Comparison of ENCODE assay signal across 10 cellular contexts in genomic region chr21:44765231-44766013, GRCh38. TPM values are rescaled to one million over a fixed set of nuclear protein-coding genes. Genes with fewer than 3 reads are reported as not detected.
DNase-seq lines count a peak whose midpoint lies in the region; ATAC-seq and TF ChIP-seq lines count a peak whose summit lies in the region.
"Had no signal": no experiment of that assay in that cellular context is flagged by ENCODE, and none has a peak within 500 bp of the region (broad histone marks: within the 10 kb centered on the region; RNA-seq: fewer than 3 reads in every experiment).

No MANE protein-coding gene starts in this region.

- TF ChIP-seq POLR2A in testis (IDR thresholded peaks at IDR 0.05), result no peak

- H3K4me3 Mint-ChIP-seq in activated naive CD8-positive, alpha-beta T cell treated with anti-CD3 and anti-CD28 coated beads, Interleukin-2, amount 50 U/mL, for 24 hours, result no peak overlapping the region
- no peak overlapping the region for H3K4me3 Mint-ChIP-seq in osteocyte (ENCODE audit: unreplicated experiment)

- H3K27me3 ChIP-seq in testis, result no peaks in the 10 kb centered on the region
- H3K27me3 ChIP-seq: cardiac muscle cell had no signal

- H3K4me1 ChIP-seq in testis, result peaks cover 3% of the 10 kb centered on the region

- H3K27ac ChIP-seq in testis, result no peak overlapping the region
- H3K27ac ChIP-seq: cardiac muscle cell had no signal

- intact Hi-C loops in testis (cut with DNase I; ENCODE audit: low total_unique reads), result no loop called here

- H3K4me1 Mint-ChIP-seq in activated naive CD8-positive, alpha-beta T cell treated with anti-CD3 and anti-CD28 coated beads, Interleukin-2, amount 50 U/mL, for 24 hours, result peaks cover 16% of the 10 kb centered on the region
- H3K4me1 Mint-ChIP-seq in osteocyte (ENCODE audit: unreplicated experiment), result peaks cover 7% of the 10 kb centered on the region

- no peak for DNase-seq in activated CD4-positive, CD25-positive, alpha-beta regulatory T cell treated with anti-CD3 and anti-CD28 coated beads, Interleukin-2, amount 50 U/mL, for 72 hours
- DNase-seq in OCI-M1 (lab: John Stamatoyannopoulos, UW), result peak; percentile 88
- no peak for DNase-seq in activated naive CD8-positive, alpha-beta T cell treated with anti-CD3 and anti-CD28 coated beads, Interleukin-2, amount 50 U/mL, for 24 hours
- peak; percentile 66 for DNase-seq in osteocyte (ENCODE audit: extremely low spot score, unreplicated experiment)
- DNase-seq in testis, result no peak
- DNase-seq in stimulated activated CD4-positive, alpha-beta T cell treated with anti-CD3 and anti-CD28 coated beads, Interleukin-2, amount 100 ng/mL, for 24 hours, result no peak

- no peak overlapping the region for H3K27ac Mint-ChIP-seq in activated naive CD8-positive, alpha-beta T cell treated with anti-CD3 and anti-CD28 coated beads, Interleukin-2, amount 50 U/mL, for 24 hours
- no peak overlapping the region for H3K27ac Mint-ChIP-seq in osteocyte (ENCODE audit: unreplicated experiment)

- no peaks in the 10 kb centered on the region for H3K27me3 Mint-ChIP-seq in activated naive CD8-positive, alpha-beta T cell treated with anti-CD3 and anti-CD28 coated beads, Interleukin-2, amount 50 U/mL, for 24 hours
- H3K27me3 Mint-ChIP-seq in osteocyte (ENCODE audit: unreplicated experiment), result no peaks in the 10 kb centered on the region

- no peak for TF ChIP-seq CTCF in osteocyte (IDR thresholded peaks at IDR 0.05)
- no peak for TF ChIP-seq CTCF in testis (IDR thresholded peaks at IDR 0.05)

- peaks cover 14% of the 10 kb centered on the region for H3K36me3 Mint-ChIP-seq in activated naive CD8-positive, alpha-beta T cell treated with anti-CD3 and anti-CD28 coated beads, Interleukin-2, amount 50 U/mL, for 24 hours (ENCODE audit: low read depth)
- peaks cover 19% of the 10 kb centered on the region for H3K36me3 Mint-ChIP-seq in osteocyte (ENCODE audit: unreplicated experiment)

- 38 to 54% methylated on average over 9 to 12 of the region's 12 CpGs for WGBS in testis, 2 donors

- no peaks in the 10 kb centered on the region for H3K9me3 ChIP-seq in testis

- H3K36me3 ChIP-seq in testis (ENCODE audit: low read depth, missing control alignments), result no peaks in the 10 kb centered on the region

- no peaks in the 10 kb centered on the region for H3K9me3 Mint-ChIP-seq in activated naive CD8-positive, alpha-beta T cell treated with anti-CD3 and anti-CD28 coated beads, Interleukin-2, amount 50 U/mL, for 24 hours
- H3K9me3 Mint-ChIP-seq in osteocyte (ENCODE audit: unreplicated experiment), result no peaks in the 10 kb centered on the region

- peak; percentile 27 to 65 for ATAC-seq in activated CD4-positive, CD25-positive, alpha-beta regulatory T cell treated with anti-CD3 and anti-CD28 coated beads, Interleukin-2, amount 50 U/mL, for 24 hours
- peak; percentile 47 for ATAC-seq in activated naive CD8-positive, alpha-beta T cell treated with anti-CD3 and anti-CD28 coated beads, Interleukin-2, amount 50 U/mL, for 24 hours
- ATAC-seq in GM18861 (IDR thresholded peaks at IDR 0.05; ENCODE audit: unreplicated experiment), result no peak

- no peak overlapping the region for H3K4me3 ChIP-seq in testis
- H3K4me3 ChIP-seq: cardiac muscle cell had no signal

RNA-seq across cellular contexts. Expression of gene UBE2G2, which starts 36.2 kb away (rescaled TPM):
- total RNA-seq in osteocyte, result 74.7 and 78.7 TPM in 2 replicates
- 10 to 100 TPM; 73.6 to 82.8 TPM for total RNA-seq in testis
- 38.9 TPM for polyA plus RNA-seq in testis (ENCODE audit: insufficient read depth, low read depth, low replicate concordance)

RNA-seq across cellular contexts. Expression of gene SUMO3, which starts 52.4 kb away (rescaled TPM):
- 69.6 and 74.9 TPM in 2 replicates for total RNA-seq in osteocyte
- total RNA-seq in testis, result 10 to 100 TPM; 69.9 to 87.9 TPM
- polyA plus RNA-seq in testis (ENCODE audit: insufficient read depth, low read depth, low replicate concordance), result 93.0 TPM

RNA-seq across cellular contexts. Expression of gene TSPEAR, which starts 54.0 kb away (rescaled TPM):
- total RNA-seq in osteocyte (not detected in 2 replicates), testis (under 1 TPM; 0.55 to 0.62 TPM)
- polyA plus RNA-seq in testis (ENCODE audit: insufficient read depth, low read depth, low replicate concordance), result 0.53 TPM
- polyA plus RNA-seq: BJ had no signal

Comparison
In these comparisons a context has a peak if more than half of its experiments do, and no peak if none do; other contexts are left out.
1. DNase-seq: peak in OCI-M1 (single experiment) and osteocyte (single experiment); none in activated CD4-positive, CD25-positive, alpha-beta regulatory T cell treated with anti-CD3 and anti-CD28 coated beads, Interleukin-2, amount 50 U/mL, for 72 hours (single experiment), activated naive CD8-positive, alpha-beta T cell treated with anti-CD3 and anti-CD28 coated beads, Interleukin-2, amount 50 U/mL, for 24 hours (single experiment), testis (single experiment) and stimulated activated CD4-positive, alpha-beta T cell treated with anti-CD3 and anti-CD28 coated beads, Interleukin-2, amount 100 ng/mL, for 24 hours (0 of 2).